In genomic region chr17:45022655-45023339, GRCh38 we compare ENCODE assay signal across 1 cellular context.
A peak's percentile ranks its signal among the peaks of the same experiment; 100 is the strongest.
TF ChIP-seq lines count a peak whose summit lies in the region.

No MANE protein-coding gene starts in this region.

TF ChIP-seq in GM12878, 131 proteins besides CTCF, POLR2A, EP300 and RAD21:
- TF ChIP-seq POU2F2 (IDR thresholded peaks at IDR 0.05; ENCODE audit: borderline replicate concordance, low read depth, low read length) (peak; percentile 97; the same call in 2 of the 3 replicates), ELK1 (IDR thresholded peaks at IDR 0.05; ENCODE audit: low read depth, low read length) (no peak), ZNF384 (IDR thresholded peaks at IDR 0.05; ENCODE audit: borderline replicate concordance, low read depth, low read length) (no peak), RUNX3 (IDR thresholded peaks at IDR 0.05; ENCODE audit: low read length) (peak; percentile 58), SP1 (IDR thresholded peaks at IDR 0.05; ENCODE audit: low read depth, low read length) (no peak), MTA2 (IDR thresholded peaks at IDR 0.05; ENCODE audit: low read depth) (0 out of 2 replicates have a peak, but pooled peaks have one; percentile 15), BHLHE40 (IDR thresholded peaks at IDR 0.05; ENCODE audit: borderline replicate concordance in 1 of 2, low read depth in 2 of 2, low read length in 1 of 2) (0 out of 4 replicates have a peak, but pooled peaks of 1 of the 2 experiments have one; percentile 8), POLR2AphosphoS2 (IDR thresholded peaks at IDR 0.05; ENCODE audit: low read depth, low read length) (0 out of 2 replicates have a peak, but pooled peaks have one; percentile 20), BCL11A (IDR thresholded peaks at IDR 0.05; ENCODE audit: low read depth, low read length) (peak; percentile 37; the same call in 1 of the 2 replicates), DPF2 (IDR thresholded peaks at IDR 0.05) (peak; percentile 37; the same call in 1 of the 2 replicates), IRF4 (IDR thresholded peaks at IDR 0.05; ENCODE audit: low read depth, low read length) (0 out of 2 replicates have a peak, but pooled peaks have one; percentile 40), JUNB (IDR thresholded peaks at IDR 0.05) (peak; percentile 14; the same call in 1 of the 2 replicates), SRF (IDR thresholded peaks at IDR 0.05; ENCODE audit: low read depth in 2 of 2, low read length in 2 of 2) (0 out of 4 replicates have a peak, but pooled peaks of 1 of the 2 experiments have one; percentile 55), ZNF687 (IDR thresholded peaks at IDR 0.05) (peak; percentile 42; the same call in 1 of the 2 replicates), JUND (IDR thresholded peaks at IDR 0.05; ENCODE audit: low read depth, low read length) (0 out of 2 replicates have a peak, but pooled peaks have one; percentile 7), EED (IDR thresholded peaks at IDR 0.05; ENCODE audit: low read depth) (no peak), IKZF2 (IDR thresholded peaks at IDR 0.05) (peak in 1 of 2 experiments; percentile 18; a peak in 1 of 4 replicates)
TF ChIP-seq in GM12878: peak in this region for 13.
